In the genomic region with DNA sequence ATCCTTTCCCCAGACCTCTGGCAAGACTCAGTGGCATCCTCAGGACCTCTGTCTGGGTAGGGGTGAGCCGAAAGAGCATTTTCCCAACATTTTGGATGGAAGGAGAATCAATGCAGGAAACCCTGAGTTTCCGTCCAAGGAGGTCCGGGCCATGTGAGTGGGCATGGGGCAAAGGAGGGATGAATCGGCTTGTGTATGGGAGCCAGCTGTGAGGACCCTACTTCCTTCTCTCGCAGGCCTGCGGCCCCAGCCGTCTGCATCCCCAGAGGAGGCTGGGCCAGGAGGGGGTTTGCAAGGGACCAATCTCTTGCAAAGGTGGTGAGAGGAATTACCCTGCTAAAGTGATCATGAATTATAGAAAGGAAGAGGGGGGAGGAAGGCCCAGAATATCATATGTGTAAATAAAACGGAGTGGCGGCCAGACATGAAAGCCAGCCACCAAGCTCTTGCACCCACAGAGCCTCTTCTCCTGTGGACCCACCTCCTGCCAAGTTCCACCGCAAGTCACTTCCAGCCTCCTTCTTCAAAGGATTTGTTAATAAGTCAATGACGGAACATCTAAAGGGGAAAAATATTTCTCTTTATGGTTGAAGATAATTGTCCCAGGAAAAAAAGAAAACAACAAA, we compare ENCODE assay signal across 2 cellular contexts.
TF ChIP-seq lines count a peak whose summit lies in the region.

No MANE protein-coding gene starts in this region.

TF ChIP-seq in GM23338, 12 proteins besides CTCF, POLR2A, EP300 and RAD21:
- TF ChIP-seq JUNB (IDR thresholded peaks at IDR 0.05; ENCODE audit: unreplicated experiment), result no peak
- TF ChIP-seq EZH2 (IDR thresholded peaks at IDR 0.05; ENCODE audit: low read depth, unreplicated experiment), result no peak
- TF ChIP-seq, protein P1, sequence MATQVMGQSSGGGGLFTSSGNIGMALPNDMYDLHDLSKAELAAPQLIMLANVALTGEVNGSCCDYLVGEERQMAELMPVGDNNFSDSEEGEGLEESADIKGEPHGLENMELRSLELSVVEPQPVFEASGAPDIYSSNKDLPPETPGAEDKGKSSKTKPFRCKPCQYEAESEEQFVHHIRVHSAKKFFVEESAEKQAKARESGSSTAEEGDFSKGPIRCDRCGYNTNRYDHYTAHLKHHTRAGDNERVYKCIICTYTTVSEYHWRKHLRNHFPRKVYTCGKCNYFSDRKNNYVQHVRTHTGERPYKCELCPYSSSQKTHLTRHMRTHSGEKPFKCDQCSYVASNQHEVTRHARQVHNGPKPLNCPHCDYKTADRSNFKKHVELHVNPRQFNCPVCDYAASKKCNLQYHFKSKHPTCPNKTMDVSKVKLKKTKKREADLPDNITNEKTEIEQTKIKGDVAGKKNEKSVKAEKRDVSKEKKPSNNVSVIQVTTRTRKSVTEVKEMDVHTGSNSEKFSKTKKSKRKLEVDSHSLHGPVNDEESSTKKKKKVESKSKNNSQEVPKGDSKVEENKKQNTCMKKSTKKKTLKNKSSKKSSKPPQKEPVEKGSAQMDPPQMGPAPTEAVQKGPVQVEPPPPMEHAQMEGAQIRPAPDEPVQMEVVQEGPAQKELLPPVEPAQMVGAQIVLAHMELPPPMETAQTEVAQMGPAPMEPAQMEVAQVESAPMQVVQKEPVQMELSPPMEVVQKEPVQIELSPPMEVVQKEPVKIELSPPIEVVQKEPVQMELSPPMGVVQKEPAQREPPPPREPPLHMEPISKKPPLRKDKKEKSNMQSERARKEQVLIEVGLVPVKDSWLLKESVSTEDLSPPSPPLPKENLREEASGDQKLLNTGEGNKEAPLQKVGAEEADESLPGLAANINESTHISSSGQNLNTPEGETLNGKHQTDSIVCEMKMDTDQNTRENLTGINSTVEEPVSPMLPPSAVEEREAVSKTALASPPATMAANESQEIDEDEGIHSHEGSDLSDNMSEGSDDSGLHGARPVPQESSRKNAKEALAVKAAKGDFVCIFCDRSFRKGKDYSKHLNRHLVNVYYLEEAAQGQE (IDR thresholded peaks at IDR 0.05; ENCODE audit: unreplicated experiment), result no peak
- TF ChIP-seq CREB1 (CRISPR knock-in tag; IDR thresholded peaks at IDR 0.05; ENCODE audit: low read depth), result no peak

TF ChIP-seq in H1, 55 proteins besides CTCF, POLR2A, EP300 and RAD21:
- TF ChIP-seq EZH2 (IDR thresholded peaks at IDR 0.05; ENCODE audit: low read depth, low read length, severe bottlenecking) (no peak), CTBP2 (IDR thresholded peaks at IDR 0.05; ENCODE audit: borderline replicate concordance, insufficient read depth, insufficient read length, low read length) (no peak), TBP (IDR thresholded peaks at IDR 0.05; ENCODE audit: low read depth, low read length) (no peak), EGR1 (IDR thresholded peaks at IDR 0.05; ENCODE audit: borderline replicate concordance, low read depth, low read length) (no peak), CHD1 (IDR thresholded peaks at IDR 0.05; ENCODE audit: low read depth, low read length) (no peak), KDM1A (IDR thresholded peaks at IDR 0.05; ENCODE audit: borderline replicate concordance, low read length) (no peak), ZNF274 (IDR thresholded peaks at IDR 0.05; ENCODE audit: borderline replicate concordance, extremely low read depth, low read length) (no peak), SUZ12 (IDR thresholded peaks at IDR 0.05; ENCODE audit: low read length) (no peak), GTF2F1 (IDR thresholded peaks at IDR 0.05; ENCODE audit: borderline replicate concordance, low read depth, low read length) (no peak), BACH1 (IDR thresholded peaks at IDR 0.05; ENCODE audit: low read length) (no peak), SIRT6 (IDR thresholded peaks at IDR 0.05; ENCODE audit: low read length) (no peak), KDM4A (IDR thresholded peaks at IDR 0.05; ENCODE audit: low read depth, low read length, severe bottlenecking) (no peak), MAFK (IDR thresholded peaks at IDR 0.05; ENCODE audit: low read depth, low read length) (no peak), SRF (IDR thresholded peaks at IDR 0.05; ENCODE audit: low read depth, low read length) (no peak)
- TF ChIP-seq, protein P2, sequence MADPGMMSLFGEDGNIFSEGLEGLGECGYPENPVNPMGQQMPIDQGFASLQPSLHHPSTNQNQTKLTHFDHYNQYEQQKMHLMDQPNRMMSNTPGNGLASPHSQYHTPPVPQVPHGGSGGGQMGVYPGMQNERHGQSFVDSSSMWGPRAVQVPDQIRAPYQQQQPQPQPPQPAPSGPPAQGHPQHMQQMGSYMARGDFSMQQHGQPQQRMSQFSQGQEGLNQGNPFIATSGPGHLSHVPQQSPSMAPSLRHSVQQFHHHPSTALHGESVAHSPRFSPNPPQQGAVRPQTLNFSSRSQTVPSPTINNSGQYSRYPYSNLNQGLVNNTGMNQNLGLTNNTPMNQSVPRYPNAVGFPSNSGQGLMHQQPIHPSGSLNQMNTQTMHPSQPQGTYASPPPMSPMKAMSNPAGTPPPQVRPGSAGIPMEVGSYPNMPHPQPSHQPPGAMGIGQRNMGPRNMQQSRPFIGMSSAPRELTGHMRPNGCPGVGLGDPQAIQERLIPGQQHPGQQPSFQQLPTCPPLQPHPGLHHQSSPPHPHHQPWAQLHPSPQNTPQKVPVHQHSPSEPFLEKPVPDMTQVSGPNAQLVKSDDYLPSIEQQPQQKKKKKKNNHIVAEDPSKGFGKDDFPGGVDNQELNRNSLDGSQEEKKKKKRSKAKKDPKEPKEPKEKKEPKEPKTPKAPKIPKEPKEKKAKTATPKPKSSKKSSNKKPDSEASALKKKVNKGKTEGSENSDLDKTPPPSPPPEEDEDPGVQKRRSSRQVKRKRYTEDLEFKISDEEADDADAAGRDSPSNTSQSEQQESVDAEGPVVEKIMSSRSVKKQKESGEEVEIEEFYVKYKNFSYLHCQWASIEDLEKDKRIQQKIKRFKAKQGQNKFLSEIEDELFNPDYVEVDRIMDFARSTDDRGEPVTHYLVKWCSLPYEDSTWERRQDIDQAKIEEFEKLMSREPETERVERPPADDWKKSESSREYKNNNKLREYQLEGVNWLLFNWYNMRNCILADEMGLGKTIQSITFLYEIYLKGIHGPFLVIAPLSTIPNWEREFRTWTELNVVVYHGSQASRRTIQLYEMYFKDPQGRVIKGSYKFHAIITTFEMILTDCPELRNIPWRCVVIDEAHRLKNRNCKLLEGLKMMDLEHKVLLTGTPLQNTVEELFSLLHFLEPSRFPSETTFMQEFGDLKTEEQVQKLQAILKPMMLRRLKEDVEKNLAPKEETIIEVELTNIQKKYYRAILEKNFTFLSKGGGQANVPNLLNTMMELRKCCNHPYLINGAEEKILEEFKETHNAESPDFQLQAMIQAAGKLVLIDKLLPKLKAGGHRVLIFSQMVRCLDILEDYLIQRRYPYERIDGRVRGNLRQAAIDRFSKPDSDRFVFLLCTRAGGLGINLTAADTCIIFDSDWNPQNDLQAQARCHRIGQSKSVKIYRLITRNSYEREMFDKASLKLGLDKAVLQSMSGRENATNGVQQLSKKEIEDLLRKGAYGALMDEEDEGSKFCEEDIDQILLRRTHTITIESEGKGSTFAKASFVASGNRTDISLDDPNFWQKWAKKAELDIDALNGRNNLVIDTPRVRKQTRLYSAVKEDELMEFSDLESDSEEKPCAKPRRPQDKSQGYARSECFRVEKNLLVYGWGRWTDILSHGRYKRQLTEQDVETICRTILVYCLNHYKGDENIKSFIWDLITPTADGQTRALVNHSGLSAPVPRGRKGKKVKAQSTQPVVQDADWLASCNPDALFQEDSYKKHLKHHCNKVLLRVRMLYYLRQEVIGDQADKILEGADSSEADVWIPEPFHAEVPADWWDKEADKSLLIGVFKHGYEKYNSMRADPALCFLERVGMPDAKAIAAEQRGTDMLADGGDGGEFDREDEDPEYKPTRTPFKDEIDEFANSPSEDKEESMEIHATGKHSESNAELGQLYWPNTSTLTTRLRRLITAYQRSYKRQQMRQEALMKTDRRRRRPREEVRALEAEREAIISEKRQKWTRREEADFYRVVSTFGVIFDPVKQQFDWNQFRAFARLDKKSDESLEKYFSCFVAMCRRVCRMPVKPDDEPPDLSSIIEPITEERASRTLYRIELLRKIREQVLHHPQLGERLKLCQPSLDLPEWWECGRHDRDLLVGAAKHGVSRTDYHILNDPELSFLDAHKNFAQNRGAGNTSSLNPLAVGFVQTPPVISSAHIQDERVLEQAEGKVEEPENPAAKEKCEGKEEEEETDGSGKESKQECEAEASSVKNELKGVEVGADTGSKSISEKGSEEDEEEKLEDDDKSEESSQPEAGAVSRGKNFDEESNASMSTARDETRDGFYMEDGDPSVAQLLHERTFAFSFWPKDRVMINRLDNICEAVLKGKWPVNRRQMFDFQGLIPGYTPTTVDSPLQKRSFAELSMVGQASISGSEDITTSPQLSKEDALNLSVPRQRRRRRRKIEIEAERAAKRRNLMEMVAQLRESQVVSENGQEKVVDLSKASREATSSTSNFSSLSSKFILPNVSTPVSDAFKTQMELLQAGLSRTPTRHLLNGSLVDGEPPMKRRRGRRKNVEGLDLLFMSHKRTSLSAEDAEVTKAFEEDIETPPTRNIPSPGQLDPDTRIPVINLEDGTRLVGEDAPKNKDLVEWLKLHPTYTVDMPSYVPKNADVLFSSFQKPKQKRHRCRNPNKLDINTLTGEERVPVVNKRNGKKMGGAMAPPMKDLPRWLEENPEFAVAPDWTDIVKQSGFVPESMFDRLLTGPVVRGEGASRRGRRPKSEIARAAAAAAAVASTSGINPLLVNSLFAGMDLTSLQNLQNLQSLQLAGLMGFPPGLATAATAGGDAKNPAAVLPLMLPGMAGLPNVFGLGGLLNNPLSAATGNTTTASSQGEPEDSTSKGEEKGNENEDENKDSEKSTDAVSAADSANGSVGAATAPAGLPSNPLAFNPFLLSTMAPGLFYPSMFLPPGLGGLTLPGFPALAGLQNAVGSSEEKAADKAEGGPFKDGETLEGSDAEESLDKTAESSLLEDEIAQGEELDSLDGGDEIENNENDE (IDR thresholded peaks at IDR 0.05; ENCODE audit: insufficient replicate concordance, low read length), result no peak
- TF ChIP-seq, protein P3, sequence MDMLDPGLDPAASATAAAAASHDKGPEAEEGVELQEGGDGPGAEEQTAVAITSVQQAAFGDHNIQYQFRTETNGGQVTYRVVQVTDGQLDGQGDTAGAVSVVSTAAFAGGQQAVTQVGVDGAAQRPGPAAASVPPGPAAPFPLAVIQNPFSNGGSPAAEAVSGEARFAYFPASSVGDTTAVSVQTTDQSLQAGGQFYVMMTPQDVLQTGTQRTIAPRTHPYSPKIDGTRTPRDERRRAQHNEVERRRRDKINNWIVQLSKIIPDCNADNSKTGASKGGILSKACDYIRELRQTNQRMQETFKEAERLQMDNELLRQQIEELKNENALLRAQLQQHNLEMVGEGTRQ (IDR thresholded peaks at IDR 0.05; ENCODE audit: low read length), result no peak
- TF ChIP-seq, protein P4, sequence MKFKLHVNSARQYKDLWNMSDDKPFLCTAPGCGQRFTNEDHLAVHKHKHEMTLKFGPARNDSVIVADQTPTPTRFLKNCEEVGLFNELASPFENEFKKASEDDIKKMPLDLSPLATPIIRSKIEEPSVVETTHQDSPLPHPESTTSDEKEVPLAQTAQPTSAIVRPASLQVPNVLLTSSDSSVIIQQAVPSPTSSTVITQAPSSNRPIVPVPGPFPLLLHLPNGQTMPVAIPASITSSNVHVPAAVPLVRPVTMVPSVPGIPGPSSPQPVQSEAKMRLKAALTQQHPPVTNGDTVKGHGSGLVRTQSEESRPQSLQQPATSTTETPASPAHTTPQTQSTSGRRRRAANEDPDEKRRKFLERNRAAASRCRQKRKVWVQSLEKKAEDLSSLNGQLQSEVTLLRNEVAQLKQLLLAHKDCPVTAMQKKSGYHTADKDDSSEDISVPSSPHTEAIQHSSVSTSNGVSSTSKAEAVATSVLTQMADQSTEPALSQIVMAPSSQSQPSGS (IDR thresholded peaks at IDR 0.05; ENCODE audit: low read length), result no peak
